In genomic region chr5:61754792-61755191, GRCh38 we compare ENCODE assay signal across 6 cellular contexts.
"Had no signal": no experiment of that assay in that cellular context is flagged by ENCODE, and none has a peak within 500 bp of the region (broad histone marks: within the 10 kb centered on the region; RNA-seq: fewer than 3 reads in every experiment).

No MANE protein-coding gene starts in this region.

- H3K27ac Mint-ChIP-seq: H9, IgD-negative memory B cell had no signal

- H3K4me3 Mint-ChIP-seq: H9, IgD-negative memory B cell had no signal

- H3K36me3 Mint-ChIP-seq: IgD-negative memory B cell had no signal

- H3K9ac ChIP-seq: GM23248 had no signal

- H3K27ac ChIP-seq: GM23248, HL-60 had no signal

- ATAC-seq: HepG2 had no signal

- H3K4me3 ChIP-seq: GM23248 had no signal

- H2AFZ ChIP-seq: GM23248 had no signal

- DNase-seq: GM23248, H9, HCEC 1CT had no signal

- H3K4me1 Mint-ChIP-seq: IgD-negative memory B cell had no signal
